ENCODE assay signal across 7 cellular contexts in the genomic region with DNA sequence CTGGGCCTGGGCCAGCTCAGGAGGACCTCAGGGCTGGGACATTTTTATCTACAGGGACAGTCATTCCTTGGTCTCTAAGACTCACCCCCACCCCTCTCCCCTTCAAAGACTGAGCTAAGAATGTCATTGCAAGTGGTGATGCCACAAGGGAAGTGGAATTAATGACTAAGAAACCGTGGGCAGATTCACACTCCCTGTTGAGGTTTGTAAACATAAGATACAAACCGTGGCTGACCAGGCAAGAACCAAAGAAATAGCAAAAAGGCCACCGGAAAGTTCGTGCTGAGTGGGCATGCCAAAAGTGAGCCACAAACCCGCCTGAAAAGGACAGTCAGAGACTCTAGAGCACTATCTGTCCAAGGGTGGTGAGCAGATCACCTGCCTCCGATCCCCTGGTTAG. TPM values are rescaled to one million over a fixed set of nuclear protein-coding genes. Genes with fewer than 3 reads are reported as not detected.
DNase-seq lines count a peak whose midpoint lies in the region; ATAC-seq and TF ChIP-seq lines count a peak whose summit lies in the region.

No MANE protein-coding gene starts in this region.

- peaks cover 99% of the 10 kb centered on the region for H3K4me1 ChIP-seq in Panc1 (ENCODE audit: control insufficient read depth, insufficient read depth, low read length)
- H3K4me1 ChIP-seq in esophagus muscularis mucosa: peaks cover 47 to 85% (median 67%) of the 10 kb centered on the region in 4 donors

- H3K4me3 ChIP-seq in Panc1 (ENCODE audit: low read depth in 2 of 2, low read length in 2 of 2) (no peak overlapping the region), esophagus muscularis mucosa (no peak overlapping the region)

- no peak for TF ChIP-seq EP300 in esophagus muscularis mucosa (IDR thresholded peaks at IDR 0.05)

- intact Hi-C loops in Panc1 (cut with micrococcal nuclease; ENCODE audit: unreplicated experiment): no loop called here
- intact Hi-C loops in esophagus muscularis mucosa (cut with DNase I): no loop called here

- ATAC-seq in Panc1: peak; percentile 6; the same call in 1 of the 2 replicates

- H3K27me3 ChIP-seq in Panc1 (ENCODE audit: control insufficient read depth, insufficient read depth, low read length): no peaks in the 10 kb centered on the region
- no peaks in the 10 kb centered on the region for H3K27me3 ChIP-seq in esophagus muscularis mucosa

- CTCF ChIA-PET in Panc1 (lab: Charles Lee): interaction anchor here (0.6 kb wide), 1 partner anchor 17 kb away, joined by 7 read pairs; no protein-coding TSS in a partner anchor

- H3K9me3 ChIP-seq in Panc1 (ENCODE audit: control insufficient read depth, insufficient read depth, low read depth, low read length) (no peaks in the 10 kb centered on the region), esophagus muscularis mucosa (no peaks in the 10 kb centered on the region)

- in situ Hi-C loops in Panc1 (cut with HindIII; ENCODE audit: low pct_unique_long_range_greater_than_20kb, low sequenced_read_pairs): no loop called here

- DNase-seq in HCEC 1CT: peak; percentile 17
- no peak for DNase-seq in Panc1 (ENCODE audit: low read depth, low spot score)
- no peak for DNase-seq in esophagus muscularis mucosa (ENCODE audit: extremely low spot score)
- DNase-seq in stimulated activated CD8-positive, alpha-beta memory T cell treated with anti-CD3 and anti-CD28 coated beads, Interleukin-4, amount 100 ng/mL, for 48 hours: peak; percentile 29
- DNase-seq in stimulated activated naive CD4-positive, alpha-beta T cell (lab: John Stamatoyannopoulos, UW): no peak
- DNase-seq in NCI-H2029 (lab: John Stamatoyannopoulos, UW): no peak
- no peak for DNase-seq in NCI-H146 treated with DMSO at 0.1 percent for 48 hours (lab: John Stamatoyannopoulos, UW; ENCODE audit: unreplicated experiment)

- no peaks in the 10 kb centered on the region for H3K36me3 ChIP-seq in Panc1 (ENCODE audit: control insufficient read depth, insufficient read depth, low read length)
- H3K36me3 ChIP-seq in esophagus muscularis mucosa: no peaks in the 10 kb centered on the region

- BruUV-seq in Panc1 (replicated peaks; lab: Mats Ljungman, UMichigan): no TSS peak

- TF ChIP-seq CTCF in Panc1 (IDR thresholded peaks at IDR 0.05): no peak
- TF ChIP-seq CTCF in esophagus muscularis mucosa (IDR thresholded peaks at IDR 0.05): no peak

- POLR2A ChIA-PET in Panc1 (lab: Charles Lee): interaction anchor here (0.5 kb wide), 1 partner anchor 183 kb away, joined by 3 read pairs; no protein-coding TSS in a partner anchor

- no peak for TF ChIP-seq POLR2A in esophagus muscularis mucosa (IDR thresholded peaks at IDR 0.05; ENCODE audit: low read depth)

- peak overlapping the region; percentile 86 for H3K27ac ChIP-seq in Panc1 (ENCODE audit: low read length)
- peak overlapping the region; percentile 51 to 75 (median 64) for H3K27ac ChIP-seq in esophagus muscularis mucosa (replicated peaks in 1 of 4)

- 60% methylated on average over 6 of the region's 6 CpGs for WGBS in esophagus muscularis mucosa

RNA-seq across cellular contexts. Expression of a gene that starts 25.7 kb away (rescaled TPM):
- 50.3 TPM for total RNA-seq in Panc1 (2021; ENCODE audit: unreplicated experiment)
- 33.2 TPM for polyA plus RNA-seq in Panc1 (2012; ENCODE audit: insufficient read length)
- total RNA-seq in esophagus muscularis mucosa: 10 to 100 TPM in 2 of 4 donors, 1 to 10 TPM in 2; 7.1 to 19.8 (median 10.7) TPM

Comparison
In these comparisons a context has a peak if more than half of its experiments do, and no peak if none do; other contexts are left out.
1. DNase-seq: peak in HCEC 1CT (single experiment) and stimulated activated CD8-positive, alpha-beta memory T cell treated with anti-CD3 and anti-CD28 coated beads, Interleukin-4, amount 100 ng/mL, for 48 hours (single experiment); none in Panc1 (single experiment), esophagus muscularis mucosa (single experiment), stimulated activated naive CD4-positive, alpha-beta T cell (0 of 6), NCI-H2029 (single experiment) and NCI-H146 treated with DMSO at 0.1 percent for 48 hours (single experiment).